ENCODE assay signal across 12 cellular contexts in genomic region chr12:78290606-78291345, GRCh38.
DNase-seq lines count a peak whose midpoint lies in the region; ATAC-seq, FAIRE-seq and TF ChIP-seq lines count a peak whose summit lies in the region.
"Had no signal": no experiment of that assay in that cellular context is flagged by ENCODE, and none has a peak within 500 bp of the region (broad histone marks: within the 10 kb centered on the region; RNA-seq: fewer than 3 reads in every experiment).

No MANE protein-coding gene starts in this region.

- no peaks in the 10 kb centered on the region for H3K9me3 ChIP-seq in SK-N-SH
- no peaks in the 10 kb centered on the region for H3K9me3 ChIP-seq in mucosa of descending colon

- CTCF ChIA-PET in SK-N-SH (lab: Yijun Ruan, JAX): no interaction called here

- intact Hi-C loops in mucosa of descending colon (cut with DNase I, micrococcal nuclease): no loop called here

- peak overlapping the region; percentile 72; the same call in 1 of the 2 replicates for H3K9ac ChIP-seq in SK-N-SH

- no peaks in the 10 kb centered on the region for H3K36me3 ChIP-seq in SK-N-SH (replicated peaks in 1 of 2; ENCODE audit: control insufficient read depth in 1 of 2, insufficient read depth in 2 of 2, low read length in 1 of 2)
- no peaks in the 10 kb centered on the region for H3K36me3 ChIP-seq in mucosa of descending colon (ENCODE audit: low read depth)

- DNase-seq in GM04503 (ENCODE audit: low read depth) (peak; percentile 94), SK-N-SH (no peak), fibroblast of the aortic adventitia (ENCODE audit: low read depth) (peak; percentile 88), retinal pigment epithelial cell (ENCODE audit: low read depth) (peak; percentile 28), NCI-H128 (lab: John Stamatoyannopoulos, UW; ENCODE audit: unreplicated experiment) (no peak), mucosa of descending colon (no peak), urothelium cell line (ENCODE audit: low spot score) (no peak)
- DNase-seq: activated B cell treated with CpG ODN at 0.5 μM for 24 hours, anterior cingulate cortex, NCI-H446 treated with DMSO at 0.1 percent for 48 hours had no signal

- H3K4me2 ChIP-seq in SK-N-SH: peak overlapping the region; percentile 52; the same call in 1 of the 2 replicates

- ATAC-seq in HG03460 (IDR thresholded peaks at IDR 0.05; ENCODE audit: unreplicated experiment) (no peak), mucosa of descending colon (no peak)
- ATAC-seq: Right ventricle myocardium inferior had no signal

- TF ChIP-seq RAD21 in SK-N-SH (IDR thresholded peaks at IDR 0.05; ENCODE audit: low read length): no peak

- H3K4me3 ChIP-seq in SK-N-SH (ENCODE audit: low read depth in 2 of 2, low read length in 1 of 2): peak overlapping the region in 1 of 2 experiments; percentile 9; a peak in 2 of 4 replicates
- no peak overlapping the region for H3K4me3 ChIP-seq in fibroblast of the aortic adventitia (ENCODE audit: low read depth, low read length)
- H3K4me3 ChIP-seq in retinal pigment epithelial cell (ENCODE audit: low read length): no peak overlapping the region
- H3K4me3 ChIP-seq in mucosa of descending colon: no peak overlapping the region

- peaks cover 29% of the 10 kb centered on the region for H3F3A ChIP-seq in SK-N-SH (replicated peaks; ENCODE audit: insufficient read depth)

- H3K79me2 ChIP-seq in SK-N-SH (ENCODE audit: insufficient read depth): no peaks in the 10 kb centered on the region

- 0 out of 2 replicates have a peak, but pooled peaks cover 3% of the 10 kb centered on the region for H3K9me2 ChIP-seq in SK-N-SH

- POLR2A ChIA-PET in SK-N-SH (lab: Yijun Ruan, JAX): no interaction called here

- TF ChIP-seq CTCF in SK-N-SH (IDR thresholded peaks at IDR 0.05) (no peak), fibroblast of the aortic adventitia (IDR thresholded peaks at IDR 0.05; ENCODE audit: insufficient read depth, low read length) (no peak), retinal pigment epithelial cell (conservative IDR thresholded peaks at IDR 0.05; ENCODE audit: low read depth, low read length) (no peak), mucosa of descending colon (IDR thresholded peaks at IDR 0.05) (no peak)

- peak in 1 of 2 experiments; percentile 70; a peak in 2 of 4 replicates for TF ChIP-seq EP300 in SK-N-SH (IDR thresholded peaks at IDR 0.05; ENCODE audit: borderline replicate concordance in 1 of 2, low read depth in 1 of 2, low read length in 1 of 2)

- peak overlapping the region; percentile 82 for H2AFZ ChIP-seq in SK-N-SH (ENCODE audit: low read depth)

- no peak for FAIRE-seq in urothelium cell line (lab: Jason Lieb, UNC)

- no peaks in the 10 kb centered on the region for H4K20me1 ChIP-seq in SK-N-SH (ENCODE audit: insufficient read depth)

- H3K27ac ChIP-seq in SK-N-SH (ENCODE audit: low read depth in 2 of 2, low read length in 1 of 2): peak overlapping the region; percentile 87 to 98; a peak in 3 of 4 replicates

- 43% methylated on average over 5 of the region's 5 CpGs for WGBS in SK-N-SH (ENCODE audit: low lambda C conversion rate)

- H3K4me1 ChIP-seq in SK-N-SH (ENCODE audit: control insufficient read depth in 1 of 2, insufficient read depth in 2 of 2, low read depth in 1 of 2, low read length in 1 of 2) (peaks cover 0 to 11% of the 10 kb centered on the region in 2 experiments; a peak in 3 of 4 replicates), mucosa of descending colon (ENCODE audit: low read depth) (no peaks in the 10 kb centered on the region)

- H3K27me3 ChIP-seq in SK-N-SH (ENCODE audit: insufficient read depth): no peaks in the 10 kb centered on the region

TF ChIP-seq in SK-N-SH, 30 proteins besides CTCF, POLR2A, EP300 and RAD21:
- TF ChIP-seq, protein P1, sequence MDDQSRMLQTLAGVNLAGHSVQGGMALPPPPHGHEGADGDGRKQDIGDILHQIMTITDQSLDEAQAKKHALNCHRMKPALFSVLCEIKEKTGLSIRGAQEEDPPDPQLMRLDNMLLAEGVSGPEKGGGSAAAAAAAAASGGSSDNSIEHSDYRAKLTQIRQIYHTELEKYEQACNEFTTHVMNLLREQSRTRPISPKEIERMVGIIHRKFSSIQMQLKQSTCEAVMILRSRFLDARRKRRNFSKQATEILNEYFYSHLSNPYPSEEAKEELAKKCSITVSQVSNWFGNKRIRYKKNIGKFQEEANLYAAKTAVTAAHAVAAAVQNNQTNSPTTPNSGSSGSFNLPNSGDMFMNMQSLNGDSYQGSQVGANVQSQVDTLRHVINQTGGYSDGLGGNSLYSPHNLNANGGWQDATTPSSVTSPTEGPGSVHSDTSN (IDR thresholded peaks at IDR 0.05): peak; percentile 69
- TF ChIP-seq TCF12 (IDR thresholded peaks at IDR 0.05) (peak; percentile 83), FOSL2 (IDR thresholded peaks at IDR 0.05; ENCODE audit: borderline replicate concordance, low read depth) (no peak), SIN3A (IDR thresholded peaks at IDR 0.05; ENCODE audit: borderline replicate concordance, low read depth, low read length) (0 out of 2 replicates have a peak, but pooled peaks have one; percentile 27), NFIC (IDR thresholded peaks at IDR 0.05; ENCODE audit: borderline replicate concordance) (peak; percentile 30; the same call in 1 of the 2 replicates), RXRA (IDR thresholded peaks at IDR 0.05; ENCODE audit: borderline replicate concordance, low read depth) (peak; percentile 21), JUND (IDR thresholded peaks at IDR 0.05) (peak; percentile 48)
- TF ChIP-seq, protein P2, sequence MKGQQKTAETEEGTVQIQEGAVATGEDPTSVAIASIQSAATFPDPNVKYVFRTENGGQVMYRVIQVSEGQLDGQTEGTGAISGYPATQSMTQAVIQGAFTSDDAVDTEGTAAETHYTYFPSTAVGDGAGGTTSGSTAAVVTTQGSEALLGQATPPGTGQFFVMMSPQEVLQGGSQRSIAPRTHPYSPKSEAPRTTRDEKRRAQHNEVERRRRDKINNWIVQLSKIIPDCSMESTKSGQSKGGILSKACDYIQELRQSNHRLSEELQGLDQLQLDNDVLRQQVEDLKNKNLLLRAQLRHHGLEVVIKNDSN (IDR thresholded peaks at IDR 0.05; ENCODE audit: borderline replicate concordance, low read depth): no peak

Comparison
In these comparisons a context has a peak if more than half of its experiments do, and no peak if none do; other contexts are left out.
1. DNase-seq: peak in GM04503 (single experiment), fibroblast of the aortic adventitia (single experiment) and retinal pigment epithelial cell (single experiment); none in SK-N-SH (single experiment), NCI-H128 (single experiment), mucosa of descending colon (0 of 3) and urothelium cell line (single experiment).